In genomic region chr1:150363426-150364230, GRCh38 we compare ENCODE assay signal across 8 cellular contexts. TPM values are rescaled to one million over a fixed set of nuclear protein-coding genes. Genes with fewer than 3 reads are reported as not detected.
DNase-seq lines count a peak whose midpoint lies in the region; ATAC-seq, FAIRE-seq and TF ChIP-seq lines count a peak whose summit lies in the region.

Gene RPRD2 (plus strand): TSS chr1:150364147. CDS start chr1:150364715, 568 bp downstream.

- ATAC-seq in natural killer cell: peak; percentile 91 to 99 (median 95)

- H3K4me1 Mint-ChIP-seq in natural killer cell: peaks cover 35 to 38% of the 10 kb centered on the region in 2 donors

- DNase-seq in ELF-1 (ENCODE audit: low read depth, low spot score): peak; percentile 99
- DNase-seq in H54 (ENCODE audit: insufficient read length, low spot score): peak; percentile 83
- DNase-seq in activated T-helper 9 cell treated with anti-CD3 and anti-CD28 coated beads, Interleukin-2, amount 50 U/mL, for 16 hours (ENCODE audit: low read depth): peak; percentile 98
- peak; percentile 100 for DNase-seq in fibroblast of peridontal ligament (ENCODE audit: extremely low read depth)
- DNase-seq in natural killer cell: peak; percentile 94
- peak; percentile 99 for DNase-seq in stimulated activated naive CD4-positive, alpha-beta T cell treated with Interleukin-2 at 50 U/mL for 16 hours (lab: John Stamatoyannopoulos, UW)

- peak within 1 kb of the TSS; percentile 81 for H3K4me2 ChIP-seq in Loucy (ENCODE audit: low read depth, low read length, poor library complexity, severe bottlenecking)

- TF ChIP-seq CTCF in Loucy (conservative IDR thresholded peaks at IDR 0.05; ENCODE audit: low read length) (no peak), natural killer cell (IDR thresholded peaks at IDR 0.05) (no peak)

- H3K27me3 ChIP-seq in Loucy (ENCODE audit: insufficient read depth, low read length, poor library complexity, severe bottlenecking): no peaks in the 10 kb centered on the region

- no peak for FAIRE-seq in H54 (lab: Jason Lieb, UNC)

- no peaks in the 10 kb centered on the region for H3K9me3 ChIP-seq in Loucy (ENCODE audit: insufficient read depth, low read depth, low read length)

- no peaks in the 10 kb centered on the region for H3K27me3 Mint-ChIP-seq in natural killer cell (ENCODE audit: low read depth in 2 of 2)

- peak within 1 kb of the TSS; percentile 91 for H3K9ac ChIP-seq in Loucy (ENCODE audit: low read depth, low read length, poor library complexity, severe bottlenecking)

- intact Hi-C loops in natural killer cell (cut with micrococcal nuclease): loop anchor here (1.0 to 5.0 kb wide), 3 partner anchors 42 to 199 kb away; partner anchors contain the start of gene PRPF3

- no peaks in the 10 kb centered on the region for H3K9me3 Mint-ChIP-seq in natural killer cell

- peaks cover 16% of the 10 kb centered on the region for H3K4me1 ChIP-seq in Loucy (ENCODE audit: insufficient read depth, low read length, poor library complexity, severe bottlenecking)

- H3K9me2 ChIP-seq in Loucy (replicated peaks; ENCODE audit: low read depth, low read length): no peaks in the 10 kb centered on the region

- H3F3A ChIP-seq in Loucy (ENCODE audit: low read depth): no peaks in the 10 kb centered on the region

- peak within 1 kb of the TSS; percentile 96 for H3K4me3 Mint-ChIP-seq in natural killer cell

- H3K79me2 ChIP-seq in Loucy (ENCODE audit: insufficient read depth, low read length): peaks cover 45% of the 10 kb centered on the region

- no peaks in the 10 kb centered on the region for H3K36me3 ChIP-seq in Loucy (ENCODE audit: insufficient read depth, low read length)

- H3K27ac Mint-ChIP-seq in natural killer cell: peak within 1 kb of the TSS; percentile 96 to 98

- TF ChIP-seq POLR2A in H54 (IDR thresholded peaks at IDR 0.05; ENCODE audit: low read depth, low read length): peak; percentile 94
- peak; percentile 90 for TF ChIP-seq POLR2A in Raji (IDR thresholded peaks at IDR 0.05; ENCODE audit: insufficient read depth, low read depth, low read length)

- no peaks in the 10 kb centered on the region for H3K36me3 Mint-ChIP-seq in natural killer cell

- H3K4me3 ChIP-seq in Loucy (ENCODE audit: low read length, poor library complexity, severe bottlenecking): peak within 1 kb of the TSS; percentile 86

- peaks cover 23% of the 10 kb centered on the region for H4K20me1 ChIP-seq in Loucy (ENCODE audit: insufficient read depth, low read length, poor library complexity, severe bottlenecking)

- peak within 1 kb of the TSS; percentile 88 for H2AFZ ChIP-seq in Loucy (ENCODE audit: low read length)

RNA-seq across cellular contexts. Expression of gene RPRD2, which starts in this region (rescaled TPM):
- 10 to 100 TPM; 30.3 to 38.8 (median 34.0) TPM for total RNA-seq in natural killer cell

Comparison
In these comparisons a context has a peak if more than half of its experiments do, and no peak if none do; other contexts are left out.
1. Peak in every context shown above with its lines: DNase-seq, ATAC-seq and H3K4me3 ChIP-seq.